In the genomic region with DNA sequence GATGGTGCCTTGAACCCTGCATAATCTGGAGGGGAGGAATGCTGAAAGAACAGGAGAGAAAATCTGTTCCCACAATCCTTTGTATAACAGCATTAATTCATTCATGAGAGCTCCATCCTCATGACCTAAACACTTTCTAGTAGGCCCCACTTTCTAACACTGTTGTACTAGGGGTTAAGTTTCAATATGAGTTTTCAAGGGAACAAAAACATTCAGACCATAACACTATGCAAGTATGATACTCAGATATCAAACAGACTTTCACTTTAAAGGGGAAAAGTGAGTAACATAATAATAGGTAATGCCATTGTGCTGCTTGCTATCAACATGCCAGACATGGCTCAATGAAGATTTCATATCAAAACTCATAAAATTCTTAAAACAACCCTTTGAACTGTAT, we compare ENCODE assay signal across 23 cellular contexts. TPM values are rescaled to one million over a fixed set of nuclear protein-coding genes. Genes with fewer than 3 reads are reported as not detected.
A peak's percentile ranks its signal among the peaks of the same experiment; 100 is the strongest.
DNase-seq lines count a peak whose midpoint lies in the region; ATAC-seq and TF ChIP-seq lines count a peak whose summit lies in the region.
"Had no signal": no experiment of that assay in that cellular context is flagged by ENCODE, and none has a peak within 500 bp of the region (broad histone marks: within the 10 kb centered on the region; RNA-seq: fewer than 3 reads in every experiment).

No MANE protein-coding gene starts in this region.

- ATAC-seq in activated CD8-positive, alpha-beta T cell treated with anti-CD3 and anti-CD28 coated beads for 36 hours = peak; percentile 68
- ATAC-seq in activated CD8-positive, alpha-beta T cell treated with anti-CD3 and anti-CD28 coated beads, Interleukin-2, amount 10 ng/mL, durations not matched to agents 7 days and 5 days = no peak
- ATAC-seq in HG02759 (IDR thresholded peaks at IDR 0.05; ENCODE audit: unreplicated experiment) (peak; percentile 40), HG03442 (IDR thresholded peaks at IDR 0.05; ENCODE audit: unreplicated experiment) (peak; percentile 21), HG03139 (IDR thresholded peaks at IDR 0.05; ENCODE audit: unreplicated experiment) (no peak), left ventricle myocardium superior (no peak)
- ATAC-seq in stimulated activated naive CD8-positive, alpha-beta T cell treated with anti-CD3 and anti-CD28 coated beads, Interleukin-15, amount 100 ng/mL, for 72 hours = peak; percentile 85
- ATAC-seq: body of pancreas, gastrocnemius medialis, left lobe of liver had no signal

- peak overlapping the region; percentile 20 for H3K27ac Mint-ChIP-seq in activated CD8-positive, alpha-beta T cell treated with anti-CD3 and anti-CD28 coated beads for 36 hours
- H3K27ac Mint-ChIP-seq in activated CD8-positive, alpha-beta T cell treated with anti-CD3 and anti-CD28 coated beads, Interleukin-2, amount 10 ng/mL, durations not matched to agents 7 days and 5 days = no peak overlapping the region
- H3K27ac Mint-ChIP-seq in stimulated activated naive CD8-positive, alpha-beta T cell treated with anti-CD3 and anti-CD28 coated beads, Interleukin-15, amount 100 ng/mL, for 72 hours = no peak overlapping the region
- H3K27ac Mint-ChIP-seq: activated naive CD4-positive, alpha-beta T cell treated with anti-CD3 and anti-CD28 coated beads, Interleukin-2, amount 10 ng/mL, durations not matched to agents 7 days and 5 days; T-helper 2 cell treated with Interferon-gamma antibody and Interleukin-4, amounts not matched to agents 5 μg/mL and 100 μg/mL, for 36 hours had no signal

- no peaks in the 10 kb centered on the region for H3K27me3 Mint-ChIP-seq in activated CD8-positive, alpha-beta T cell treated with anti-CD3 and anti-CD28 coated beads for 36 hours
- H3K27me3 Mint-ChIP-seq in activated CD8-positive, alpha-beta T cell treated with anti-CD3 and anti-CD28 coated beads, Interleukin-2, amount 10 ng/mL, durations not matched to agents 7 days and 5 days (ENCODE audit: low read depth) = no peaks in the 10 kb centered on the region
- no peaks in the 10 kb centered on the region for H3K27me3 Mint-ChIP-seq in stimulated activated naive CD8-positive, alpha-beta T cell treated with anti-CD3 and anti-CD28 coated beads, Interleukin-15, amount 100 ng/mL, for 72 hours
- H3K27me3 Mint-ChIP-seq: activated naive CD4-positive, alpha-beta T cell treated with anti-CD3 and anti-CD28 coated beads, Interleukin-2, amount 10 ng/mL, durations not matched to agents 7 days and 5 days had no signal

- H3K4me1 Mint-ChIP-seq in activated CD8-positive, alpha-beta T cell treated with anti-CD3 and anti-CD28 coated beads for 36 hours (ENCODE audit: low read depth) = peaks cover 34% of the 10 kb centered on the region
- peaks cover 39% of the 10 kb centered on the region for H3K4me1 Mint-ChIP-seq in activated CD8-positive, alpha-beta T cell treated with anti-CD3 and anti-CD28 coated beads, Interleukin-2, amount 10 ng/mL, durations not matched to agents 7 days and 5 days (ENCODE audit: low read depth)
- peaks cover 55% of the 10 kb centered on the region for H3K4me1 Mint-ChIP-seq in stimulated activated naive CD8-positive, alpha-beta T cell treated with anti-CD3 and anti-CD28 coated beads, Interleukin-15, amount 100 ng/mL, for 72 hours

- CTCF ChIA-PET in activated CD8-positive, alpha-beta T cell treated with anti-CD3 and anti-CD28 coated beads for 36 hours (lab: Charles Lee) = no interaction called here
- CTCF ChIA-PET in activated CD8-positive, alpha-beta T cell treated with anti-CD3 and anti-CD28 coated beads, Interleukin-2, amount 10 ng/mL, durations not matched to agents 7 days and 5 days (lab: Charles Lee) = no interaction called here

- intact Hi-C loops in activated CD8-positive, alpha-beta T cell treated with anti-CD3 and anti-CD28 coated beads for 36 hours (cut with micrococcal nuclease) = loop anchor here (5.0 kb wide), 1 partner anchor 41 kb away; a partner anchor contains a TSS
- intact Hi-C loops in left ventricle myocardium superior (cut with micrococcal nuclease) = no loop called here

- H3K9me3 Mint-ChIP-seq in activated CD8-positive, alpha-beta T cell treated with anti-CD3 and anti-CD28 coated beads for 36 hours = peaks cover 4% of the 10 kb centered on the region
- H3K9me3 Mint-ChIP-seq in activated CD8-positive, alpha-beta T cell treated with anti-CD3 and anti-CD28 coated beads, Interleukin-2, amount 10 ng/mL, durations not matched to agents 7 days and 5 days (ENCODE audit: insufficient read depth) = no peaks in the 10 kb centered on the region
- H3K9me3 Mint-ChIP-seq in stimulated activated naive CD8-positive, alpha-beta T cell treated with anti-CD3 and anti-CD28 coated beads, Interleukin-15, amount 100 ng/mL, for 72 hours = peaks cover 0 to 26% of the 10 kb centered on the region in 2 donors
- H3K9me3 Mint-ChIP-seq: T-helper 2 cell treated with Interferon-gamma antibody and Interleukin-4, amounts not matched to agents 5 μg/mL and 100 μg/mL, for 36 hours had no signal

- no peak for DNase-seq in activated CD8-positive, alpha-beta T cell treated with anti-CD3 and anti-CD28 coated beads for 36 hours
- DNase-seq in activated CD8-positive, alpha-beta T cell treated with anti-CD3 and anti-CD28 coated beads, Interleukin-2, amount 10 ng/mL, durations not matched to agents 7 days and 5 days = no peak
- no peak for DNase-seq in stimulated activated naive CD8-positive, alpha-beta T cell treated with anti-CD3 and anti-CD28 coated beads, Interleukin-15, amount 100 ng/mL, for 72 hours
- DNase-seq in HCEC 1CT (no peak), left ventricle myocardium superior (no peak)
- DNase-seq: activated CD4-positive, CD25-positive, alpha-beta regulatory T cell treated with anti-CD3 and anti-CD28 coated beads, Interleukin-2, amount 50 U/mL, for 72 hours; activated CD8-positive, alpha-beta memory T cell treated with anti-CD3 and anti-CD28 coated beads, Interleukin-2, amount 50 U/mL, for 4 hours; activated naive CD4-positive, alpha-beta T cell treated with anti-CD3 and anti-CD28 coated beads, Interleukin-2, amount 10 ng/mL, durations not matched to agents 7 days and 5 days; body of pancreas; gastrocnemius medialis; NCI-H1105; NCI-H2107; NCI-H69; OCI-M1; stimulated activated CD4-positive, alpha-beta T cell treated with anti-CD3 and anti-CD28 coated beads, Interleukin-4, amount 100 ng/mL, for 4 hours had no signal

- no peak for TF ChIP-seq CTCF in activated CD8-positive, alpha-beta T cell treated with anti-CD3 and anti-CD28 coated beads for 36 hours (IDR thresholded peaks at IDR 0.05)

- H3K36me3 Mint-ChIP-seq in activated CD8-positive, alpha-beta T cell treated with anti-CD3 and anti-CD28 coated beads for 36 hours (ENCODE audit: low read depth) = peaks cover 5% of the 10 kb centered on the region
- peaks cover 22% of the 10 kb centered on the region for H3K36me3 Mint-ChIP-seq in activated CD8-positive, alpha-beta T cell treated with anti-CD3 and anti-CD28 coated beads, Interleukin-2, amount 10 ng/mL, durations not matched to agents 7 days and 5 days (ENCODE audit: low read depth)

- no peak overlapping the region for H3K4me3 Mint-ChIP-seq in activated CD8-positive, alpha-beta T cell treated with anti-CD3 and anti-CD28 coated beads for 36 hours
- no peak overlapping the region for H3K4me3 Mint-ChIP-seq in activated CD8-positive, alpha-beta T cell treated with anti-CD3 and anti-CD28 coated beads, Interleukin-2, amount 10 ng/mL, durations not matched to agents 7 days and 5 days
- no peak overlapping the region for H3K4me3 Mint-ChIP-seq in stimulated activated naive CD8-positive, alpha-beta T cell treated with anti-CD3 and anti-CD28 coated beads, Interleukin-15, amount 100 ng/mL, for 72 hours
- H3K4me3 Mint-ChIP-seq: activated naive CD4-positive, alpha-beta T cell treated with anti-CD3 and anti-CD28 coated beads, Interleukin-2, amount 10 ng/mL, durations not matched to agents 7 days and 5 days; T-helper 2 cell treated with Interferon-gamma antibody and Interleukin-4, amounts not matched to agents 5 μg/mL and 100 μg/mL, for 36 hours had no signal

- POLR2A ChIA-PET in activated CD8-positive, alpha-beta T cell treated with anti-CD3 and anti-CD28 coated beads for 36 hours (lab: Charles Lee) = interaction anchor here (1.0 kb wide), 1 partner anchor 43 kb away, joined by 5 read pairs; a partner anchor contains a TSS
- POLR2A ChIA-PET in activated CD8-positive, alpha-beta T cell treated with anti-CD3 and anti-CD28 coated beads, Interleukin-2, amount 10 ng/mL, durations not matched to agents 7 days and 5 days (lab: Charles Lee) = no interaction called here

RNA-seq across cellular contexts. Expression of a gene that starts 32.4 kb away (rescaled TPM):
- total RNA-seq in activated CD8-positive, alpha-beta T cell treated with anti-CD3 and anti-CD28 coated beads for 36 hours = not detected
- not detected for total RNA-seq in activated CD8-positive, alpha-beta T cell treated with anti-CD3 and anti-CD28 coated beads, Interleukin-2, amount 10 ng/mL, durations not matched to agents 7 days and 5 days
- total RNA-seq in left ventricle myocardium superior = not detected
- total RNA-seq: body of pancreas, gastrocnemius medialis, left lobe of liver, omental fat pad, SJSA1, tibial nerve had no signal

RNA-seq across cellular contexts. Expression of a gene that starts 42.7 kb away (rescaled TPM):
- 10 to 100 TPM; 36.4 to 38.9 TPM for total RNA-seq in activated CD8-positive, alpha-beta T cell treated with anti-CD3 and anti-CD28 coated beads for 36 hours
- 100 to 1,000 TPM; 164 to 177 TPM for total RNA-seq in activated CD8-positive, alpha-beta T cell treated with anti-CD3 and anti-CD28 coated beads, Interleukin-2, amount 10 ng/mL, durations not matched to agents 7 days and 5 days
- total RNA-seq in left ventricle myocardium superior = 23.6 TPM

Comparison
In these comparisons a context has a peak if more than half of its experiments do, and no peak if none do; other contexts are left out.
1. ATAC-seq: peak in activated CD8-positive, alpha-beta T cell treated with anti-CD3 and anti-CD28 coated beads for 36 hours (single experiment), HG02759 (single experiment), HG03442 (single experiment) and stimulated activated naive CD8-positive, alpha-beta T cell treated with anti-CD3 and anti-CD28 coated beads, Interleukin-15, amount 100 ng/mL, for 72 hours (single experiment); none in activated CD8-positive, alpha-beta T cell treated with anti-CD3 and anti-CD28 coated beads, Interleukin-2, amount 10 ng/mL, durations not matched to agents 7 days and 5 days (single experiment), HG03139 (single experiment) and left ventricle myocardium superior (single experiment).